ENCODE assay signal across 8 cellular contexts in the genomic region with DNA sequence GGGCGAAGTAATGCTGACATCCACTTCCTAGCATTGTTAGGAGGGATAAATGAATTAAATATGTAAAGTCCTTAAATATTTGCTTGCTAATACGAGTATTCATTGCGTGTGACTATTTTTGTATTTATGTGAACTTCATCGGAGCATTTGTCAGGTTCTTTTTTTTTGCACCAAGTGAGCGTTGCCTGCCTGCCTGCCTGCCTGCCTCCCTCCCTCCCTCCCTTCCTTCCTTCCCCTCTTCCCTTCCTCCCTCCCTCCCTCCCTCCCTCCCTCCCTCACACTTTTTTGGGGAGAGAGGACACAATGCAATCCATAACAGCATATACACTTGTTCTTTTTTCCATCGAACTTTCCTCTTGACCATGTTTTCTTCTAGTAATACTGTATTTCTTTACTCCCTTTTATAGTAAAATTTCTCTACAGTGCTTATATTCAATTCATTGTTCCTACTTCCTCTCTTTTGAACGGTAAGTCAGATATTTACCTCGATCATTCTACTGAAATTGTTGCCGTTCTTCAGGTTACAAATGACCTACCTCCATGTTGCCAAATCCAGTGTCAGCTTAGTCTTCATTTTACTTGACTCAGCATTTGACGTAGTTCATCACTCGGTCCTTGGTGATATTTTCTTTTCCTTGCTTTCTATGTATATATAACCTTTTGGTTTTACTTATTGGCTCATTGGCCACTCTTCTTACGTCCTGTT. TPM values are rescaled to one million over a fixed set of nuclear protein-coding genes. Genes with fewer than 3 reads are reported as not detected.
DNase-seq lines count a peak whose midpoint lies in the region; ATAC-seq and TF ChIP-seq lines count a peak whose summit lies in the region.

No MANE protein-coding gene starts in this region.

- no peaks in the 10 kb centered on the region for H3K9me3 Mint-ChIP-seq in CD4-positive, alpha-beta T cell
- no peaks in the 10 kb centered on the region for H3K9me3 Mint-ChIP-seq in GM23338
- no peaks in the 10 kb centered on the region for H3K9me3 Mint-ChIP-seq in endodermal cell

- CTCF ChIA-PET in CD4-positive, alpha-beta T cell (lab: Charles Lee): interaction anchor here (1.6 kb wide), 1 partner anchor 13 kb away, joined by 5 read pairs; no protein-coding TSS in a partner anchor

- no peak for ATAC-seq in CD4-positive, alpha-beta T cell (ENCODE audit: poor library complexity)
- ATAC-seq in GM23338: peak; percentile 42
- ATAC-seq in aorta (ENCODE audit: low FRiP score): peak; percentile 34
- ATAC-seq in HG03565 (IDR thresholded peaks at IDR 0.05; ENCODE audit: unreplicated experiment): no peak

- no peaks in the 10 kb centered on the region for H3K27me3 ChIP-seq in CD4-positive, alpha-beta T cell (ENCODE audit: control insufficient read depth, insufficient read depth, low read length)
- H3K27me3 ChIP-seq in GM23338 (ENCODE audit: insufficient read depth) (no peaks in the 10 kb centered on the region), SJCRH30 (no peaks in the 10 kb centered on the region), endodermal cell (ENCODE audit: control insufficient read depth, insufficient read depth, low read length, poor library complexity, severe bottlenecking) (peaks cover 11% of the 10 kb centered on the region), aorta (ENCODE audit: control insufficient read depth in 1 of 2, insufficient read depth in 2 of 2, low read length in 1 of 2) (no peaks in the 10 kb centered on the region)

- H3F3A ChIP-seq in GM23338 (replicated peaks; ENCODE audit: low read depth): no peaks in the 10 kb centered on the region

- H3K4me1 ChIP-seq in GM23338 (ENCODE audit: insufficient read depth): peaks cover 7% of the 10 kb centered on the region; the same call in 1 of the 2 replicates
- H3K4me1 ChIP-seq in SJCRH30: peaks cover 3% of the 10 kb centered on the region; the same call in 1 of the 2 replicates
- H3K4me1 ChIP-seq in endodermal cell (ENCODE audit: control insufficient read depth, insufficient read depth, low read length): no peaks in the 10 kb centered on the region
- H3K4me1 ChIP-seq in aorta (ENCODE audit: control insufficient read depth in 1 of 2, insufficient read depth in 2 of 2, low read length in 2 of 2): no peaks in the 10 kb centered on the region

- peak overlapping the region; percentile 94 for H3K4me3 Mint-ChIP-seq in CD4-positive, alpha-beta T cell
- H3K4me3 Mint-ChIP-seq in GM23338 (peak overlapping the region; percentile 91), endodermal cell (peak overlapping the region; percentile 81)

- peak overlapping the region; percentile 80 for H2AFZ ChIP-seq in GM23338

- H3K79me2 ChIP-seq in GM23338 (replicated peaks; ENCODE audit: insufficient read depth): no peaks in the 10 kb centered on the region

- H3K27me3 Mint-ChIP-seq in CD4-positive, alpha-beta T cell: no peaks in the 10 kb centered on the region
- H3K27me3 Mint-ChIP-seq in GM23338 (ENCODE audit: insufficient read depth, low read depth, poor library complexity): no peaks in the 10 kb centered on the region
- H3K27me3 Mint-ChIP-seq in endodermal cell (ENCODE audit: insufficient read depth): peaks cover 10% of the 10 kb centered on the region

- H3K27ac Mint-ChIP-seq in CD4-positive, alpha-beta T cell: peak overlapping the region; percentile 97
- H3K27ac Mint-ChIP-seq in GM23338 (peak overlapping the region; percentile 83; the same call in 1 of the 2 replicates), endodermal cell (peak overlapping the region; percentile 98)

- H3K4me2 ChIP-seq in GM23338: peak overlapping the region; percentile 82

- H3K9me3 ChIP-seq in CD4-positive, alpha-beta T cell (ENCODE audit: control insufficient read depth, low read length): no peaks in the 10 kb centered on the region
- H3K9me3 ChIP-seq in SJCRH30 (replicated peaks) (no peaks in the 10 kb centered on the region), endodermal cell (ENCODE audit: control insufficient read depth, low read length) (no peaks in the 10 kb centered on the region), aorta (ENCODE audit: control insufficient read depth, low read length) (no peaks in the 10 kb centered on the region)

- peaks cover 41% of the 10 kb centered on the region for H3K4me1 Mint-ChIP-seq in CD4-positive, alpha-beta T cell (ENCODE audit: low read depth)
- H3K4me1 Mint-ChIP-seq in GM23338 (peaks cover 6% of the 10 kb centered on the region; the same call in 1 of the 3 replicates), endodermal cell (peaks cover 13% of the 10 kb centered on the region)

- peak overlapping the region; percentile 79 for H3K9ac ChIP-seq in endodermal cell (ENCODE audit: extremely low read depth, low read length, poor library complexity, severe bottlenecking)

- peak overlapping the region; percentile 92 for H3K27ac ChIP-seq in CD4-positive, alpha-beta T cell (ENCODE audit: low read depth, low read length)
- H3K27ac ChIP-seq in GM23338 (ENCODE audit: low read depth) (peak overlapping the region; percentile 90), SJCRH30 (peak overlapping the region; percentile 73), endodermal cell (ENCODE audit: low read depth, low read length) (no peak overlapping the region), aorta (ENCODE audit: low read depth in 1 of 2, low read length in 2 of 2) (peak overlapping the region; percentile 87 to 95)

- H3K36me3 ChIP-seq in GM23338 (ENCODE audit: insufficient read depth) (no peaks in the 10 kb centered on the region), SJCRH30 (no peaks in the 10 kb centered on the region), endodermal cell (ENCODE audit: control insufficient read depth, insufficient read depth, low read length) (no peaks in the 10 kb centered on the region), aorta (ENCODE audit: control insufficient read depth in 1 of 2, insufficient read depth in 2 of 2, low read length in 1 of 2) (no peaks in the 10 kb centered on the region)

- POLR2A ChIA-PET in CD4-positive, alpha-beta T cell (lab: Charles Lee): interaction anchor here (1.0 to 1.6 kb wide), 3 partner anchors 12 to 75 kb away, joined by 3 to 7 read pairs (median 5); no protein-coding TSS in a partner anchor

- 51 to 73% methylated on average over 5 to 12 of the region's 12 CpGs for WGBS in endodermal cell (ENCODE audit: insufficient coverage in 1 of 2, insufficient read length in 1 of 2), 2 experiments
- WGBS in aorta, 2 donors: 8 to 18% methylated on average over 12 of the region's 12 CpGs

- no peak for TF ChIP-seq CTCF in CD4-positive, alpha-beta T cell (IDR thresholded peaks at IDR 0.05)
- TF ChIP-seq CTCF in GM23338 (conservative IDR thresholded peaks at IDR 0.05; ENCODE audit: low read depth in 2 of 2) (no peak), endodermal cell (conservative IDR thresholded peaks at IDR 0.05) (no peak)

- H3K9me2 ChIP-seq in GM23338 (ENCODE audit: insufficient read depth): no peaks in the 10 kb centered on the region

- H4K20me1 ChIP-seq in GM23338 (replicated peaks; ENCODE audit: insufficient read depth): no peaks in the 10 kb centered on the region

- H3K4me3 ChIP-seq in GM23338: peak overlapping the region; percentile 70
- peak overlapping the region; percentile 69 for H3K4me3 ChIP-seq in SJCRH30
- H3K4me3 ChIP-seq in endodermal cell (ENCODE audit: low read length): peak overlapping the region; percentile 93
- peak overlapping the region; percentile 61 to 69 for H3K4me3 ChIP-seq in aorta (ENCODE audit: low read length in 2 of 2)

- intact Hi-C loops in CD4-positive, alpha-beta T cell (cut with DNase I, micrococcal nuclease): loop anchor here (1.0 to 10.0 kb wide), 9 partner anchors 12 to 1415 kb away; a partner anchor contains a TSS
- intact Hi-C loops in aorta (cut with DNase I): loop anchor here in 1 of 2 donors (2.0 kb wide), 1 partner anchor 68 kb away; no protein-coding TSS in a partner anchor

- H3K36me3 Mint-ChIP-seq in CD4-positive, alpha-beta T cell (ENCODE audit: low read depth): peaks cover 24% of the 10 kb centered on the region
- no peaks in the 10 kb centered on the region for H3K36me3 Mint-ChIP-seq in GM23338 (ENCODE audit: low read depth)
- no peaks in the 10 kb centered on the region for H3K36me3 Mint-ChIP-seq in endodermal cell (ENCODE audit: low read depth)

- DNase-seq in CD4-positive, alpha-beta T cell: no peak
- peak; percentile 27 for DNase-seq in GM23338 (ENCODE audit: low spot score)
- peak; percentile 13 to 61 for DNase-seq in SJCRH30
- DNase-seq in endodermal cell: no peak
- DNase-seq in midbrain (lab: John Stamatoyannopoulos, UW): peak; percentile 46
- DNase-seq in aorta: no peak
- no peak for DNase-seq in stimulated activated CD4-positive, alpha-beta T cell treated with anti-CD3 and anti-CD28 coated beads, Interleukin-12 subunit alpha, Interleukin-12 subunit beta, amount 100 ng/mL, for 4 hours

TF ChIP-seq in GM23338, 12 proteins besides CTCF, POLR2A, EP300 and RAD21 (continues in another document):
- TF ChIP-seq POLR2AphosphoS5 (IDR thresholded peaks at IDR 0.05; ENCODE audit: low read depth): no peak
- TF ChIP-seq ZNF114 (CRISPR knock-in tag; IDR thresholded peaks at IDR 0.05): no peak
- TF ChIP-seq EZH2phosphoT487 (IDR thresholded peaks at IDR 0.05; ENCODE audit: unreplicated experiment): no peak

RNA-seq across cellular contexts. Expression of a gene that starts 0.9 kb away (rescaled TPM):
- total RNA-seq in CD4-positive, alpha-beta T cell: 10 to 100 TPM; 69.4 to 72.9 TPM
- 0.47 and 0.83 TPM in 2 replicates for total RNA-seq in GM23338 (2014; rRNA removed; shearing (Covaris generic))
- polyA plus RNA-seq in GM23338 (2016; fragmentation: Nextera tagmentation; extraction: Ambion mirVana) (0.63 and 1.6 TPM in 2 replicates), aorta (1 to 10 TPM in 1 of 2 donors, under 1 TPM in 1; 0.25 to 1.8 TPM)
- total RNA-seq in SJCRH30 (2014; rRNA removed; shearing (Covaris generic)): 9.7 and 12.0 TPM in 2 replicates
- total RNA-seq in endodermal cell (1 to 10 TPM; 1.9 to 4.3 TPM), aorta (10 to 100 TPM; 46.7 to 47.2 TPM)
- polyA plus RNA-seq in endodermal cell (2013, experiment 1 of 2): 1.4 TPM
- 1.7 TPM for polyA plus RNA-seq in endodermal cell (2013, experiment 2 of 2)

Comparison
In these comparisons a context has a peak if more than half of its experiments do, and no peak if none do; other contexts are left out.
1. ATAC-seq: peak in GM23338 (single experiment) and aorta (single experiment); none in CD4-positive, alpha-beta T cell (single experiment) and HG03565 (single experiment).
2. DNase-seq: peak in GM23338 (single experiment), SJCRH30 (2 of 2) and midbrain (single experiment); none in CD4-positive, alpha-beta T cell (0 of 10), endodermal cell (single experiment), aorta (0 of 2) and stimulated activated CD4-positive, alpha-beta T cell treated with anti-CD3 and anti-CD28 coated beads, Interleukin-12 subunit alpha, Interleukin-12 subunit beta, amount 100 ng/mL, for 4 hours (single experiment).
3. Peak in every context shown above with its lines, with median percentiles within 50 percentile points of each other: H3K27ac Mint-ChIP-seq, H3K4me3 Mint-ChIP-seq and H3K4me3 ChIP-seq.